Comparison of ENCODE assay signal across 2 cellular contexts in genomic region chr2:31107588-31108300, GRCh38.
A peak's percentile ranks its signal among the peaks of the same experiment; 100 is the strongest.
TF ChIP-seq lines count a peak whose summit lies in the region.

No MANE protein-coding gene starts in this region.

TF ChIP-seq in HepG2, 621 proteins besides CTCF, POLR2A, EP300 and RAD21 (continued from another document):
- peak; percentile 34 to 90 for TF ChIP-seq REST (IDR thresholded peaks at IDR 0.05; ENCODE audit: borderline replicate concordance in 1 of 2, low read depth in 1 of 2, low read length in 2 of 2)
- peak; percentile 93 for TF ChIP-seq MIER2 (CRISPR knock-in tag; IDR thresholded peaks at IDR 0.05)
- TF ChIP-seq ZNF282 (IDR thresholded peaks at IDR 0.05; ENCODE audit: partially characterized antibody) = no peak
- TF ChIP-seq KAT8 (CRISPR knock-in tag; IDR thresholded peaks at IDR 0.05) = no peak
- no peak for TF ChIP-seq POLR2AphosphoS2 (IDR thresholded peaks at IDR 0.05; ENCODE audit: low read depth, low read length)
- TF ChIP-seq ZNF34 (CRISPR knock-in tag; IDR thresholded peaks at IDR 0.05; ENCODE audit: borderline replicate concordance) = no peak
- TF ChIP-seq EHMT2 (IDR thresholded peaks at IDR 0.05; ENCODE audit: borderline replicate concordance, low read depth, low read length) = 0 out of 2 replicates have a peak, but pooled peaks have one; percentile 32
- TF ChIP-seq ARNT2 (CRISPR knock-in tag; IDR thresholded peaks at IDR 0.05; ENCODE audit: low read depth) = no peak

TF ChIP-seq in WTC11, 78 proteins besides CTCF, POLR2A, EP300 and RAD21:
- TF ChIP-seq, protein P1, sequence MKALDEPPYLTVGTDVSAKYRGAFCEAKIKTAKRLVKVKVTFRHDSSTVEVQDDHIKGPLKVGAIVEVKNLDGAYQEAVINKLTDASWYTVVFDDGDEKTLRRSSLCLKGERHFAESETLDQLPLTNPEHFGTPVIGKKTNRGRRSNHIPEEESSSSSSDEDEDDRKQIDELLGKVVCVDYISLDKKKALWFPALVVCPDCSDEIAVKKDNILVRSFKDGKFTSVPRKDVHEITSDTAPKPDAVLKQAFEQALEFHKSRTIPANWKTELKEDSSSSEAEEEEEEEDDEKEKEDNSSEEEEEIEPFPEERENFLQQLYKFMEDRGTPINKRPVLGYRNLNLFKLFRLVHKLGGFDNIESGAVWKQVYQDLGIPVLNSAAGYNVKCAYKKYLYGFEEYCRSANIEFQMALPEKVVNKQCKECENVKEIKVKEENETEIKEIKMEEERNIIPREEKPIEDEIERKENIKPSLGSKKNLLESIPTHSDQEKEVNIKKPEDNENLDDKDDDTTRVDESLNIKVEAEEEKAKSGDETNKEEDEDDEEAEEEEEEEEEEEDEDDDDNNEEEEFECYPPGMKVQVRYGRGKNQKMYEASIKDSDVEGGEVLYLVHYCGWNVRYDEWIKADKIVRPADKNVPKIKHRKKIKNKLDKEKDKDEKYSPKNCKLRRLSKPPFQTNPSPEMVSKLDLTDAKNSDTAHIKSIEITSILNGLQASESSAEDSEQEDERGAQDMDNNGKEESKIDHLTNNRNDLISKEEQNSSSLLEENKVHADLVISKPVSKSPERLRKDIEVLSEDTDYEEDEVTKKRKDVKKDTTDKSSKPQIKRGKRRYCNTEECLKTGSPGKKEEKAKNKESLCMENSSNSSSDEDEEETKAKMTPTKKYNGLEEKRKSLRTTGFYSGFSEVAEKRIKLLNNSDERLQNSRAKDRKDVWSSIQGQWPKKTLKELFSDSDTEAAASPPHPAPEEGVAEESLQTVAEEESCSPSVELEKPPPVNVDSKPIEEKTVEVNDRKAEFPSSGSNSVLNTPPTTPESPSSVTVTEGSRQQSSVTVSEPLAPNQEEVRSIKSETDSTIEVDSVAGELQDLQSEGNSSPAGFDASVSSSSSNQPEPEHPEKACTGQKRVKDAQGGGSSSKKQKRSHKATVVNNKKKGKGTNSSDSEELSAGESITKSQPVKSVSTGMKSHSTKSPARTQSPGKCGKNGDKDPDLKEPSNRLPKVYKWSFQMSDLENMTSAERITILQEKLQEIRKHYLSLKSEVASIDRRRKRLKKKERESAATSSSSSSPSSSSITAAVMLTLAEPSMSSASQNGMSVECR (CRISPR knock-in tag; IDR thresholded peaks at IDR 0.05; ENCODE audit: borderline replicate concordance) = 0 out of 2 replicates have a peak, but pooled peaks have one; percentile 34
- TF ChIP-seq, protein P2, sequence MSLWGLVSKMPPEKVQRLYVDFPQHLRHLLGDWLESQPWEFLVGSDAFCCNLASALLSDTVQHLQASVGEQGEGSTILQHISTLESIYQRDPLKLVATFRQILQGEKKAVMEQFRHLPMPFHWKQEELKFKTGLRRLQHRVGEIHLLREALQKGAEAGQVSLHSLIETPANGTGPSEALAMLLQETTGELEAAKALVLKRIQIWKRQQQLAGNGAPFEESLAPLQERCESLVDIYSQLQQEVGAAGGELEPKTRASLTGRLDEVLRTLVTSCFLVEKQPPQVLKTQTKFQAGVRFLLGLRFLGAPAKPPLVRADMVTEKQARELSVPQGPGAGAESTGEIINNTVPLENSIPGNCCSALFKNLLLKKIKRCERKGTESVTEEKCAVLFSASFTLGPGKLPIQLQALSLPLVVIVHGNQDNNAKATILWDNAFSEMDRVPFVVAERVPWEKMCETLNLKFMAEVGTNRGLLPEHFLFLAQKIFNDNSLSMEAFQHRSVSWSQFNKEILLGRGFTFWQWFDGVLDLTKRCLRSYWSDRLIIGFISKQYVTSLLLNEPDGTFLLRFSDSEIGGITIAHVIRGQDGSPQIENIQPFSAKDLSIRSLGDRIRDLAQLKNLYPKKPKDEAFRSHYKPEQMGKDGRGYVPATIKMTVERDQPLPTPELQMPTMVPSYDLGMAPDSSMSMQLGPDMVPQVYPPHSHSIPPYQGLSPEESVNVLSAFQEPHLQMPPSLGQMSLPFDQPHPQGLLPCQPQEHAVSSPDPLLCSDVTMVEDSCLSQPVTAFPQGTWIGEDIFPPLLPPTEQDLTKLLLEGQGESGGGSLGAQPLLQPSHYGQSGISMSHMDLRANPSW (CRISPR knock-in tag; conservative IDR thresholded peaks at IDR 0.05; ENCODE audit: low read depth) = no peak
TF ChIP-seq in WTC11: peak in this region for 1.
